In genomic region chr1:207397525-207397926, GRCh38 we compare ENCODE assay signal across 12 cellular contexts. TPM values are rescaled to one million over a fixed set of nuclear protein-coding genes. Genes with fewer than 3 reads are reported as not detected.
DNase-seq lines count a peak whose midpoint lies in the region; ATAC-seq, FAIRE-seq and TF ChIP-seq lines count a peak whose summit lies in the region.
"Had no signal": no experiment of that assay in that cellular context is flagged by ENCODE, and none has a peak within 500 bp of the region (broad histone marks: within the 10 kb centered on the region; RNA-seq: fewer than 3 reads in every experiment).

No MANE protein-coding gene starts in this region.

- DNase-seq in A549 (ENCODE audit: low read depth in 1 of 2, low spot score in 1 of 2): peak in 1 of 2 experiments; percentile 5
- DNase-seq in HT1080 (ENCODE audit: low read depth): peak; percentile 8
- peak; percentile 1 for DNase-seq in astrocyte (ENCODE audit: low read depth)
- peak; percentile 20 for DNase-seq in iris pigment epithelial cell (ENCODE audit: low read depth)
- no peak for DNase-seq in NCI-H146 treated with DMSO at 0.1 percent for 48 hours (lab: John Stamatoyannopoulos, UW; ENCODE audit: unreplicated experiment)
- DNase-seq in putamen (ENCODE audit: low spot score): no peak
- DNase-seq in esophagus squamous epithelium (lab: John Stamatoyannopoulos, UW): no peak
- DNase-seq in activated CD8-positive, alpha-beta T cell treated with anti-CD3 and anti-CD28 coated beads for 36 hours: no peak
- DNase-seq: activated CD8-positive, alpha-beta T cell treated with anti-CD3 and anti-CD28 coated beads, Interleukin-2, amount 10 ng/mL, durations not matched to agents 7 days and 5 days; BE2C; T-helper 1 cell had no signal

- H3K27ac ChIP-seq in A549: no peak overlapping the region
- no peak overlapping the region for H3K27ac ChIP-seq in astrocyte (ENCODE audit: low read depth, low read length)
- no peak overlapping the region for H3K27ac ChIP-seq in esophagus squamous epithelium

- H3K4me2 ChIP-seq in A549 (no peak overlapping the region), astrocyte (ENCODE audit: low read length) (no peak overlapping the region)

- H3K36me3 ChIP-seq in astrocyte (ENCODE audit: insufficient read depth, low read length): no peaks in the 10 kb centered on the region
- no peaks in the 10 kb centered on the region for H3K36me3 ChIP-seq in esophagus squamous epithelium
- H3K36me3 ChIP-seq: BE2C had no signal

- 50% methylated on average over 2 of the region's 2 CpGs for WGBS in A549 (ENCODE audit: missing lambda C conversion rate)
- WGBS in esophagus squamous epithelium, 2 donors: 63% methylated on average over 2 of the region's 2 CpGs; no CpG with 5 or more reads in 1 of the 2 donors

- no peaks in the 10 kb centered on the region for H3K9me3 Mint-ChIP-seq in astrocyte (ENCODE audit: unreplicated experiment)
- peaks cover 5% of the 10 kb centered on the region for H3K9me3 Mint-ChIP-seq in activated CD8-positive, alpha-beta T cell treated with anti-CD3 and anti-CD28 coated beads for 36 hours
- H3K9me3 Mint-ChIP-seq: activated naive CD4-positive, alpha-beta T cell treated with anti-CD3 and anti-CD28 coated beads, Interleukin-2, amount 50 U/mL, for 24 hours had no signal

- no peaks in the 10 kb centered on the region for H3K79me2 ChIP-seq in astrocyte (ENCODE audit: insufficient read depth, low read length)

- peak; percentile 65 to 73; a peak in 5 of 6 replicates for ATAC-seq in A549
- no peak for ATAC-seq in activated CD8-positive, alpha-beta T cell treated with anti-CD3 and anti-CD28 coated beads for 36 hours
- ATAC-seq: activated CD8-positive, alpha-beta T cell treated with anti-CD3 and anti-CD28 coated beads, Interleukin-2, amount 10 ng/mL, durations not matched to agents 7 days and 5 days had no signal

- TF ChIP-seq RAD21 in A549 (conservative IDR thresholded peaks at IDR 0.05 in 1 of 2, IDR thresholded peaks at IDR 0.05 in 1 of 2): no peak

- H3K4me3 ChIP-seq in A549: no peak overlapping the region
- H3K4me3 ChIP-seq in astrocyte (ENCODE audit: insufficient read depth, low read depth, low read length): no peak overlapping the region
- H3K4me3 ChIP-seq in esophagus squamous epithelium: no peak overlapping the region

- CTCF ChIA-PET in A549 (lab: Yijun Ruan, JAX): no interaction called here
- CTCF ChIA-PET in activated CD8-positive, alpha-beta T cell treated with anti-CD3 and anti-CD28 coated beads for 36 hours (lab: Charles Lee): no interaction called here

- no peaks in the 10 kb centered on the region for H3K36me3 Mint-ChIP-seq in astrocyte (ENCODE audit: low read depth, unreplicated experiment)
- H3K36me3 Mint-ChIP-seq in activated CD8-positive, alpha-beta T cell treated with anti-CD3 and anti-CD28 coated beads for 36 hours (ENCODE audit: low read depth): no peaks in the 10 kb centered on the region
- H3K36me3 Mint-ChIP-seq: activated naive CD4-positive, alpha-beta T cell treated with anti-CD3 and anti-CD28 coated beads, Interleukin-2, amount 50 U/mL, for 24 hours had no signal

- no peaks in the 10 kb centered on the region for H3K27me3 Mint-ChIP-seq in astrocyte (ENCODE audit: low read depth, unreplicated experiment)
- no peaks in the 10 kb centered on the region for H3K27me3 Mint-ChIP-seq in activated CD8-positive, alpha-beta T cell treated with anti-CD3 and anti-CD28 coated beads for 36 hours
- H3K27me3 Mint-ChIP-seq: activated naive CD4-positive, alpha-beta T cell treated with anti-CD3 and anti-CD28 coated beads, Interleukin-2, amount 50 U/mL, for 24 hours had no signal

- POLR2A ChIA-PET in A549 (lab: Yijun Ruan, JAX): interaction anchor here (1.0 kb wide), 1 partner anchor 76 kb away, joined by 3 read pairs; the partner anchor contains the start of gene CD55
- POLR2A ChIA-PET in activated CD8-positive, alpha-beta T cell treated with anti-CD3 and anti-CD28 coated beads for 36 hours (lab: Charles Lee): interaction anchor here (1.4 kb wide), 1 partner anchor 76 kb away, joined by 3 read pairs; the partner anchor contains the start of gene CD55

- peak overlapping the region; percentile 21 for H2AFZ ChIP-seq in astrocyte (ENCODE audit: low read depth, low read length)

- no peak for TF ChIP-seq POLR2A in A549 (IDR thresholded peaks at IDR 0.05; ENCODE audit: low read length)
- TF ChIP-seq POLR2A in esophagus squamous epithelium (IDR thresholded peaks at IDR 0.05): no peak

- no peaks in the 10 kb centered on the region for H4K20me1 ChIP-seq in astrocyte (ENCODE audit: insufficient read depth, low read length)

- H3K9ac ChIP-seq in astrocyte (ENCODE audit: low read length): no peak overlapping the region

- H3K4me3 Mint-ChIP-seq in astrocyte (ENCODE audit: unreplicated experiment): no peak overlapping the region
- H3K4me3 Mint-ChIP-seq in activated CD8-positive, alpha-beta T cell treated with anti-CD3 and anti-CD28 coated beads for 36 hours: no peak overlapping the region
- H3K4me3 Mint-ChIP-seq: activated CD8-positive, alpha-beta T cell treated with anti-CD3 and anti-CD28 coated beads, Interleukin-2, amount 10 ng/mL, durations not matched to agents 7 days and 5 days; activated naive CD4-positive, alpha-beta T cell treated with anti-CD3 and anti-CD28 coated beads, Interleukin-2, amount 50 U/mL, for 24 hours had no signal

- H3K4me1 ChIP-seq in A549: peaks cover 9% of the 10 kb centered on the region; the same call in 2 of the 3 replicates
- peaks cover 7% of the 10 kb centered on the region for H3K4me1 ChIP-seq in astrocyte (ENCODE audit: insufficient read depth, low read length)
- no peaks in the 10 kb centered on the region for H3K4me1 ChIP-seq in esophagus squamous epithelium
- H3K4me1 ChIP-seq: BE2C had no signal

- H3K27me3 ChIP-seq in astrocyte (ENCODE audit: insufficient read depth, low read length): no peaks in the 10 kb centered on the region
- no peaks in the 10 kb centered on the region for H3K27me3 ChIP-seq in esophagus squamous epithelium

- TF ChIP-seq EP300 in A549 (IDR thresholded peaks at IDR 0.05): no peak

- H3K27ac Mint-ChIP-seq in astrocyte (ENCODE audit: unreplicated experiment): peak overlapping the region; percentile 48
- H3K27ac Mint-ChIP-seq in activated CD8-positive, alpha-beta T cell treated with anti-CD3 and anti-CD28 coated beads for 36 hours: no peak overlapping the region
- H3K27ac Mint-ChIP-seq: activated CD8-positive, alpha-beta T cell treated with anti-CD3 and anti-CD28 coated beads, Interleukin-2, amount 10 ng/mL, durations not matched to agents 7 days and 5 days had no signal

- FAIRE-seq in A549 (lab: Jason Lieb, UNC): no peak
- no peak for FAIRE-seq in astrocyte (lab: Jason Lieb, UNC)

- H3K9me3 ChIP-seq in A549 (no peaks in the 10 kb centered on the region), astrocyte (ENCODE audit: insufficient read depth, low read depth, low read length) (no peaks in the 10 kb centered on the region), esophagus squamous epithelium (no peaks in the 10 kb centered on the region)
- H3K9me3 ChIP-seq: BE2C had no signal

- TF ChIP-seq CTCF in A549 (IDR thresholded peaks at IDR 0.05) (no peak; the same call in 2 of the 3 replicates), astrocyte (IDR thresholded peaks at IDR 0.05; ENCODE audit: insufficient read depth, low read depth, low read length) (no peak), esophagus squamous epithelium (IDR thresholded peaks at IDR 0.05) (no peak)
- TF ChIP-seq CTCF in activated CD8-positive, alpha-beta T cell treated with anti-CD3 and anti-CD28 coated beads for 36 hours (IDR thresholded peaks at IDR 0.05): no peak

- peaks cover 13% of the 10 kb centered on the region for H3K4me1 Mint-ChIP-seq in astrocyte (ENCODE audit: low read depth, unreplicated experiment)
- peaks cover 5% of the 10 kb centered on the region for H3K4me1 Mint-ChIP-seq in activated CD8-positive, alpha-beta T cell treated with anti-CD3 and anti-CD28 coated beads for 36 hours (ENCODE audit: low read depth)
- H3K4me1 Mint-ChIP-seq: activated naive CD4-positive, alpha-beta T cell treated with anti-CD3 and anti-CD28 coated beads, Interleukin-2, amount 50 U/mL, for 24 hours had no signal

- intact Hi-C loops in esophagus squamous epithelium (cut with DNase I): loop anchor here (5.0 kb wide), 1 partner anchor 310 kb away; the partner anchor contains the start of gene C4BPB
- intact Hi-C loops in activated CD8-positive, alpha-beta T cell treated with anti-CD3 and anti-CD28 coated beads for 36 hours (cut with micrococcal nuclease): no loop called here

TF ChIP-seq in A549, 52 proteins besides CTCF, POLR2A, EP300 and RAD21 (continues in another document):
- TF ChIP-seq EHF (CRISPR knock-in tag; IDR thresholded peaks at IDR 0.05) (no peak), EHMT2 (IDR thresholded peaks at IDR 0.05; ENCODE audit: low read depth) (no peak), CBX2 (IDR thresholded peaks at IDR 0.05; ENCODE audit: borderline replicate concordance, low read depth) (no peak), CHD2 (IDR thresholded peaks at IDR 0.05; ENCODE audit: low read length, partially characterized antibody) (no peak), CEBPB (IDR thresholded peaks at IDR 0.05) (no peak), MAFK (IDR thresholded peaks at IDR 0.05; ENCODE audit: partially characterized antibody) (no peak), NR3C1 (IDR thresholded peaks at IDR 0.05) (no peak), BCL3 (IDR thresholded peaks at IDR 0.05) (no peak), GATA3 (IDR thresholded peaks at IDR 0.05; ENCODE audit: borderline replicate concordance) (no peak)

RNA-seq across cellular contexts. Expression of gene CR2, which starts 56.6 kb away (rescaled TPM):
- polyA plus RNA-seq in A549 (2011; rRNA removed) (not detected in 2 replicates), A549 (2017; fragmentation: RNase III; extraction: RNeasy Plus Mini Kit Qiagen cat#74134 plus additional on column Dnase treatment) (not detected in 3 replicates)
- polyA plus RNA-seq in A549 (2012; cell fraction: cytosol; rRNA removed): not detected in 2 replicates
- not detected in 2 replicates for polyA plus RNA-seq in A549 (2012; cell fraction: nucleus; rRNA removed)
- polyA minus RNA-seq in A549 (2011; rRNA and poly(A)+ RNA removed): not detected in 2 replicates
- not detected in 2 replicates for total RNA-seq in HT1080 (2014; rRNA removed; shearing (Covaris generic))
- 0.09 TPM in 1 of 2 replicates, not detected in the other for polyA plus RNA-seq in HT1080 (2015; cell fraction: cytosol; rRNA removed)
- polyA plus RNA-seq in HT1080 (2015; cell fraction: nucleus; rRNA removed): 0.07 TPM in 1 of 2 replicates, not detected in the other
- total RNA-seq in astrocyte (0.07 and 0.09 TPM in 2 replicates), esophagus squamous epithelium (not detected)
- 1 to 10 TPM; 1.9 to 2.1 TPM for total RNA-seq in activated CD8-positive, alpha-beta T cell treated with anti-CD3 and anti-CD28 coated beads for 36 hours
- total RNA-seq: activated CD8-positive, alpha-beta T cell treated with anti-CD3 and anti-CD28 coated beads, Interleukin-2, amount 10 ng/mL, durations not matched to agents 7 days and 5 days had no signal

Comparison
In these comparisons a context has a peak if more than half of its experiments do, and no peak if none do; other contexts are left out.
1. DNase-seq: peak in HT1080 (single experiment), astrocyte (single experiment) and iris pigment epithelial cell (single experiment); none in NCI-H146 treated with DMSO at 0.1 percent for 48 hours (single experiment), putamen (single experiment), esophagus squamous epithelium (single experiment) and activated CD8-positive, alpha-beta T cell treated with anti-CD3 and anti-CD28 coated beads for 36 hours (single experiment).